ENCODE assay signal across 8 cellular contexts in the genomic region with DNA sequence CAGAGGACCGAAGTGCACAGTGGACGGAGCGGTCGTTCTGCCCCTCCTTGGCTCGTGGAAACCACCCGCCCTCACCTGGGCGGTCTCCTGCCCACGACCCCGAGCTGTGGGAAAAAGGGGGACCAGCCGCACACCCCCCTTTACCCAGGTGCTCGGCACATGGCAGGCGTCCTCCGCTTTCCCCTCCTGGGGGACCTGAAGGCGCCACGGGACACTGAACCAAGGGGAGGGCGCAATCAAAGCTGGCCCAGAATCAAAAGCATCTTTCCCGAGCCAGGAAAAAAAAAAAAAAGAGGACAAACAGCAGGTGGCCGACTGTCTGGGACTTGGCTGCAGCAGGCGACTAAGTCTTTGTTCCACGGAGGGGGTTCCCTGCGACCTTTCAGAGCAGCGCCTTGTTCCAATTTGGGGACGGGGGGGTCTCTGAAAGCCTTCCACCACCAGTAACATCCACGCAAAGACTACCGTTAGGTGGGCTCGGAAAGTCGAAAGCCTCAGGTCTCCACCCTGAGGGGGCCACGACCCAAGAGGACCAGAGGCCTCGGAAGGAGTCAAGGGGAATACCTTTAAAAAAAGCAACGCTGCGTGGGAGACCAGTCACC. TPM values are rescaled to one million over a fixed set of nuclear protein-coding genes. Genes with fewer than 3 reads are reported as not detected.
DNase-seq lines count a peak whose midpoint lies in the region; ATAC-seq and TF ChIP-seq lines count a peak whose summit lies in the region.

No MANE protein-coding gene starts in this region.

- 1 to 2% (median 1%) methylated on average over 29 to 31 of the region's 31 CpGs for WGBS in adipose tissue, 3 donors
- under 1% methylated on average over 22 of the region's 31 CpGs for WGBS in suprapubic skin

- peaks cover 14% of the 10 kb centered on the region for H3K36me3 ChIP-seq in suprapubic skin

- H3K4me3 ChIP-seq in suprapubic skin = peak overlapping the region; percentile 83

- DNase-seq in ELF-1 (ENCODE audit: low read depth, low spot score) (peak; percentile 53), NCI-H1092 treated with DMSO at 0.1 percent for 48 hours (lab: John Stamatoyannopoulos, UW) (peak; percentile 40), kidney tubule cell (ENCODE audit: low spot score) (peak; percentile 28), suprapubic skin (ENCODE audit: low spot score in 2 of 2) (no peak)

- peak overlapping the region; percentile 81 for H3K27ac ChIP-seq in adipose tissue (ENCODE audit: low read depth, low read length)
- H3K27ac ChIP-seq in suprapubic skin = peak overlapping the region; percentile 98

- no peaks in the 10 kb centered on the region for H3K27me3 ChIP-seq in suprapubic skin

- H3K4me1 ChIP-seq in suprapubic skin = peaks cover 38% of the 10 kb centered on the region

- no peaks in the 10 kb centered on the region for H3K9me3 ChIP-seq in suprapubic skin

- no peak for TF ChIP-seq EP300 in suprapubic skin (IDR thresholded peaks at IDR 0.05)

- TF ChIP-seq CTCF in suprapubic skin (IDR thresholded peaks at IDR 0.05) = no peak

- TF ChIP-seq POLR2A in suprapubic skin (IDR thresholded peaks at IDR 0.05) = no peak

- ATAC-seq in esophagus mucosa = no peak
- ATAC-seq in GM18867 (IDR thresholded peaks at IDR 0.05; ENCODE audit: unreplicated experiment) = no peak
- no peak for ATAC-seq in GM21381 (IDR thresholded peaks at IDR 0.05; ENCODE audit: unreplicated experiment)

RNA-seq across cellular contexts. Expression of a gene that starts 1.1 kb away (rescaled TPM):
- 10 to 100 TPM; 29.2 to 87.3 (median 73.1) TPM for polyA plus RNA-seq in adipose tissue
- total RNA-seq in suprapubic skin = 10 to 100 TPM; 53.2 to 87.9 (median 69.0) TPM
- 44.2 TPM for total RNA-seq in esophagus mucosa

RNA-seq across cellular contexts. Expression of a gene that starts 13.7 kb away (rescaled TPM):
- polyA plus RNA-seq in adipose tissue = 100 to 1,000 TPM in 2 of 3 donors, 10 to 100 TPM in 1; 64.5 to 179 (median 163) TPM
- total RNA-seq in suprapubic skin (10 to 100 TPM; 33.4 to 73.1 (median 59.4) TPM), esophagus mucosa (225 TPM)

RNA-seq across cellular contexts. Expression of a gene that starts 23.4 kb away (rescaled TPM):
- 1 to 10 TPM; 5.3 to 7.7 (median 6.7) TPM for polyA plus RNA-seq in adipose tissue
- total RNA-seq in suprapubic skin = 10 to 100 TPM; 20.1 to 36.4 (median 26.9) TPM
- total RNA-seq in esophagus mucosa = 17.8 TPM

Comparison
In these comparisons a context has a peak if more than half of its experiments do, and no peak if none do; other contexts are left out.
1. DNase-seq: peak in ELF-1 (single experiment), NCI-H1092 treated with DMSO at 0.1 percent for 48 hours (single experiment) and kidney tubule cell (single experiment); none in suprapubic skin (0 of 2).